8 cellular contexts compared by ENCODE assay signal in genomic region chr5:95960802-95961616, GRCh38. TPM values are rescaled to one million over a fixed set of nuclear protein-coding genes. Genes with fewer than 3 reads are reported as not detected.
DNase-seq lines count a peak whose midpoint lies in the region; ATAC-seq lines count a peak whose summit lies in the region.

No MANE protein-coding gene starts in this region.

- H3K79me1 ChIP-seq in mesenchymal stem cell (replicated peaks; ENCODE audit: low read length, poor library complexity, severe bottlenecking): peaks cover 4% of the 10 kb centered on the region

- H3K18ac ChIP-seq in mesenchymal stem cell (ENCODE audit: low read depth in 1 of 2, low read length in 2 of 2): peak overlapping the region; percentile 99 to 100

- H3K4ac ChIP-seq in mesenchymal stem cell (ENCODE audit: low read depth in 1 of 2, low read length in 2 of 2): peak overlapping the region; percentile 95 to 99

- peak overlapping the region; percentile 95 for H4K91ac ChIP-seq in mesenchymal stem cell (ENCODE audit: low read length)

- peak overlapping the region in 1 of 2 experiments; percentile 96 for H3K23ac ChIP-seq in mesenchymal stem cell (ENCODE audit: low read length in 2 of 2)

- peak overlapping the region; percentile 54 for H2AFZ ChIP-seq in mesenchymal stem cell (ENCODE audit: low read depth, low read length)

- no peaks in the 10 kb centered on the region for H3K27me3 ChIP-seq in mesenchymal stem cell (ENCODE audit: control insufficient read depth in 1 of 2, insufficient read depth in 1 of 2, low read length in 2 of 2)

- H3K4me1 ChIP-seq in mesenchymal stem cell (ENCODE audit: control insufficient read depth, insufficient read depth, low read depth, low read length): peaks cover 10% of the 10 kb centered on the region

- H3K27ac Mint-ChIP-seq in effector memory CD8-positive, alpha-beta T cell: peak overlapping the region; percentile 98 to 99

- peak overlapping the region; percentile 82 for H3K27ac ChIP-seq in mesenchymal stem cell (ENCODE audit: low read length, poor library complexity, severe bottlenecking)

- H2BK15ac ChIP-seq in mesenchymal stem cell (ENCODE audit: low read depth, poor library complexity, severe bottlenecking): peak overlapping the region; percentile 86

- H3K36me3 Mint-ChIP-seq in effector memory CD8-positive, alpha-beta T cell (ENCODE audit: insufficient read depth): peaks cover 34% of the 10 kb centered on the region

- ATAC-seq in GM18517 (IDR thresholded peaks at IDR 0.05; ENCODE audit: unreplicated experiment): peak; percentile 34
- ATAC-seq in HG03060 (IDR thresholded peaks at IDR 0.05; ENCODE audit: low read depth, unreplicated experiment): peak; percentile 13
- peak; percentile 62 for ATAC-seq in effector memory CD8-positive, alpha-beta T cell (replicated peaks)

- peak overlapping the region; percentile 85 for H2BK120ac ChIP-seq in mesenchymal stem cell (ENCODE audit: low read depth, low read length)

- peak overlapping the region; percentile 62 for H3K4me2 ChIP-seq in mesenchymal stem cell (ENCODE audit: low read length, poor library complexity, severe bottlenecking)

- peak overlapping the region; percentile 86 to 90 for H2BK12ac ChIP-seq in mesenchymal stem cell (ENCODE audit: low read length in 2 of 2)

- H3K4me1 Mint-ChIP-seq in effector memory CD8-positive, alpha-beta T cell (ENCODE audit: low read depth in 2 of 2): peaks cover 32% of the 10 kb centered on the region in 2 donors

- H3K27me3 Mint-ChIP-seq in effector memory CD8-positive, alpha-beta T cell: no peaks in the 10 kb centered on the region

- H3K14ac ChIP-seq in mesenchymal stem cell (ENCODE audit: low read length in 2 of 2): peak overlapping the region; percentile 89 to 96

- DNase-seq in AG08396 (ENCODE audit: low spot score) (peak; percentile 85), NCI-H510A (lab: John Stamatoyannopoulos, UW) (peak; percentile 36), mesenchymal stem cell (peak; percentile 81)
- DNase-seq in activated CD8-positive, alpha-beta memory T cell treated with anti-CD3 and anti-CD28 coated beads for 24 hours: peak; percentile 92
- DNase-seq in effector memory CD8-positive, alpha-beta T cell: peak; percentile 68 to 77 (median 70)
- peak; percentile 58 to 69 (median 65) for DNase-seq in stimulated activated CD4-positive, alpha-beta T cell treated with anti-CD3 and anti-CD28 coated beads, TNF-alpha, amount 100 ng/mL, for 48 hours (ENCODE audit: low read depth in 3 of 3)

- H3K36me3 ChIP-seq in mesenchymal stem cell (ENCODE audit: control insufficient read depth in 1 of 2, insufficient read depth in 2 of 2, low read depth in 1 of 2, low read length in 2 of 2): no peaks in the 10 kb centered on the region

- peak overlapping the region; percentile 97 to 99 for H3K4me3 Mint-ChIP-seq in effector memory CD8-positive, alpha-beta T cell

- under 1% methylated on average over 80 of the region's 80 CpGs for WGBS in mesenchymal stem cell

- H2AK5ac ChIP-seq in mesenchymal stem cell (ENCODE audit: low read length, severe bottlenecking): no peak overlapping the region

- H3K9me3 ChIP-seq in mesenchymal stem cell (ENCODE audit: control insufficient read depth, low read length): no peaks in the 10 kb centered on the region

- no peaks in the 10 kb centered on the region for H3K9me3 Mint-ChIP-seq in effector memory CD8-positive, alpha-beta T cell

- H4K8ac ChIP-seq in mesenchymal stem cell (ENCODE audit: low read length): peak overlapping the region; percentile 92

- H3K4me3 ChIP-seq in mesenchymal stem cell (ENCODE audit: insufficient read depth in 1 of 2, low read depth in 1 of 2, low read length in 2 of 2): peak overlapping the region; percentile 74 to 95

- peak overlapping the region; percentile 88 for H2BK5ac ChIP-seq in mesenchymal stem cell (ENCODE audit: low read depth, low read length, poor library complexity, severe bottlenecking)

- peak overlapping the region; percentile 98 for H3K9ac ChIP-seq in mesenchymal stem cell (ENCODE audit: low read length)

RNA-seq across cellular contexts. Expression of gene ELL2, which starts 0.6 kb away (rescaled TPM):
- 31.5 TPM for polyA plus RNA-seq in mesenchymal stem cell (2013, experiment 1 of 2)
- polyA plus RNA-seq in mesenchymal stem cell (2013, experiment 2 of 2): 32.3 TPM

Comparison
In these comparisons a context has a peak if more than half of its experiments do, and no peak if none do; other contexts are left out.
1. Peak in every context shown above with its lines: DNase-seq, ATAC-seq, H3K4me3 ChIP-seq and H3K27ac ChIP-seq.
2. DNase-seq: peak in every context shown above with its lines; median percentile 92 in activated CD8-positive, alpha-beta memory T cell treated with anti-CD3 and anti-CD28 coated beads for 24 hours; 85 in AG08396; 81 in mesenchymal stem cell; 70 in effector memory CD8-positive, alpha-beta T cell; 65 in stimulated activated CD4-positive, alpha-beta T cell treated with anti-CD3 and anti-CD28 coated beads, TNF-alpha, amount 100 ng/mL, for 48 hours; 36 in NCI-H510A.